Comparison of ENCODE assay signal across 8 cellular contexts in genomic region chr20:56391596-56392281, GRCh38. TPM values are rescaled to one million over a fixed set of nuclear protein-coding genes. Genes with fewer than 3 reads are reported as not detected.
DNase-seq lines count a peak whose midpoint lies in the region; ATAC-seq and TF ChIP-seq lines count a peak whose summit lies in the region.

Gene AURKA (minus strand): TSS chr20:56392215. CDS start chr20:56388197, 4,018 bp downstream.

- intact Hi-C loops in adrenal gland (cut with DNase I) (loop anchor here (5.0 to 10.0 kb wide), 2 partner anchors 73 to 76 kb away; partner anchors contain the start of gene RTF2 (in 2 of the 2)), testis (cut with DNase I; ENCODE audit: low total_unique reads) (no loop called here)

- H3K27me3 ChIP-seq in adrenal gland (no peaks in the 10 kb centered on the region), iPS-20b (ENCODE audit: insufficient read depth, low read length) (no peaks in the 10 kb centered on the region), testis (no peaks in the 10 kb centered on the region)

- ATAC-seq in GM19438 (IDR thresholded peaks at IDR 0.05; ENCODE audit: low read depth, unreplicated experiment) (peak; percentile 44), HG03520 (IDR thresholded peaks at IDR 0.05; ENCODE audit: unreplicated experiment) (peak; percentile 21)

- H3K36me3 ChIP-seq in adrenal gland (replicated peaks in 1 of 2) (peaks cover 0 to 16% of the 10 kb centered on the region in 2 donors), iPS-20b (ENCODE audit: insufficient read depth, low read depth, low read length) (peaks cover 54% of the 10 kb centered on the region), testis (ENCODE audit: low read depth, missing control alignments) (no peaks in the 10 kb centered on the region)

- 0 to 1% (median 0%) methylated on average over 18 to 37 of the region's 37 CpGs for WGBS in adrenal gland, 4 donors
- WGBS in testis, 2 donors, result 1% methylated on average over 25 to 37 of the region's 37 CpGs

- TF ChIP-seq CTCF in adrenal gland (IDR thresholded peaks at IDR 0.05), result no peak
- TF ChIP-seq CTCF in testis (IDR thresholded peaks at IDR 0.05), result no peak

- DNase-seq in Caki2 (ENCODE audit: low read depth) (no peak), adrenal gland (peak in 1 of 7 donors; percentile 10), testis (peak; percentile 23), NCI-H774 (lab: John Stamatoyannopoulos, UW) (no peak), NK-92 (lab: John Stamatoyannopoulos, UW; ENCODE audit: unreplicated experiment) (no peak)

- TF ChIP-seq POLR2A in adrenal gland (IDR thresholded peaks at IDR 0.05), result peak in 1 of 2 donors; percentile 45
- TF ChIP-seq POLR2A in testis (IDR thresholded peaks at IDR 0.05), result no peak

- H3K9ac ChIP-seq in iPS-20b (ENCODE audit: low read depth, low read length), result peak within 1 kb of the TSS; percentile 100

- H3K27ac ChIP-seq in adrenal gland, result peak within 1 kb of the TSS; percentile 43 to 94 (median 68)
- peak within 1 kb of the TSS; percentile 95 for H3K27ac ChIP-seq in iPS-20b (ENCODE audit: low read length)
- peak within 1 kb of the TSS; percentile 69 to 86 for H3K27ac ChIP-seq in testis

- peak within 1 kb of the TSS; percentile 17 to 83 (median 64) for H3K4me3 ChIP-seq in adrenal gland
- peak within 1 kb of the TSS; percentile 98 for H3K4me3 ChIP-seq in iPS-20b (ENCODE audit: low read length)
- H3K4me3 ChIP-seq in testis, result peak within 1 kb of the TSS; percentile 70 to 81

- H3K9me3 ChIP-seq in adrenal gland (replicated peaks in 1 of 3), result no peaks in the 10 kb centered on the region
- no peaks in the 10 kb centered on the region for H3K9me3 ChIP-seq in iPS-20b (ENCODE audit: insufficient read depth, low read depth, low read length)
- H3K9me3 ChIP-seq in testis, result no peaks in the 10 kb centered on the region

- in situ Hi-C loops in Caki2 (cut with HindIII; ENCODE audit: low pct_unique_long_range_greater_than_20kb, low sequenced_read_pairs), result no loop called here

- H3K4me1 ChIP-seq in adrenal gland (replicated peaks in 1 of 2) (peaks cover 11 to 29% of the 10 kb centered on the region in 2 donors), iPS-20b (ENCODE audit: insufficient read depth, low read length) (peaks cover 10% of the 10 kb centered on the region; the same call in 1 of the 2 replicates), testis (peaks cover 19% of the 10 kb centered on the region)

RNA-seq across cellular contexts. Expression of gene AURKA, which starts in this region (rescaled TPM):
- total RNA-seq in Caki2 (2014; rRNA removed; shearing (Covaris generic); ENCODE audit: low replicate concordance), result 74.5 and 95.5 TPM in 2 replicates
- total RNA-seq in adrenal gland (1 to 10 TPM; 1.4 to 6.0 (median 3.1) TPM), testis (10 to 100 TPM; 27.2 to 35.4 TPM)
- polyA plus RNA-seq in adrenal gland (1 to 10 TPM; 1.1 to 5.8 (median 1.3) TPM), testis (ENCODE audit: insufficient read depth, low read depth, low replicate concordance) (87.6 TPM)

Comparison
In these comparisons a context has a peak if more than half of its experiments do, and no peak if none do; other contexts are left out.
1. RNA of gene AURKA (total RNA-seq): 74.5 to 95.5 TPM in Caki2 and 27.2 to 35.4 TPM in testis; 1.4 to 6.0 TPM in adrenal gland; every median in the first group is over 4 times any median in the second.
2. RNA of gene AURKA (polyA plus RNA-seq): 87.6 TPM in testis (single experiment); 1.1 to 5.8 TPM in adrenal gland; every median in the first group is over 10 times any median in the second.
3. Peak in every context shown above with its lines, with median percentiles within 50 percentile points of each other: H3K27ac ChIP-seq and H3K4me3 ChIP-seq.